In the genomic region with DNA sequence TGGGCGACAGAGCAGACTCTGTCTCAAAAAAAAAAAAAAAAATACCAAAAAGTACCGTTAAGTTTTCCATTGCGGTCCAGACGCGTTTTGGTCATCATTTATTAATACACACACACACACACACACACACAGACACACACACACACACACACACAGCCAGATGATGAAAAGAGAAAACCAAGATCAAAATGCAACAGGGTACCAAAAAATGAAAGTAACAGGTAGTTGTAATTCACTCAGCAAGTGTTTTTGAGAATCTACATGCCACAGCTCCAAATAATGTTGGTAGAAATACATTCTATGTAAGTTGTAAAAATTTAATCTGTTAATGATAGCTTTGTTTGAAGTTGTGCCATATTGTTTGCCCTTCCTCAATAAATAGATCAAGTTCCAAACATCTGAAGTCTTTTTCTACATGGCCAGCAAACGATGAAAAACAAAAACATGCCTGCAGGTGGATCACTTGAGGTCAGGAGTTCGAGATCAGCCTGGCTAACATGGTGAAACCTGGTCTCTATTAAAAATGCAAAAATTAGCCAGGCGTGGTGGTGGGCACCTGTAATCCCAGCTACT, we compare ENCODE assay signal across 11 cellular contexts.
"Had no signal": no experiment of that assay in that cellular context is flagged by ENCODE, and none has a peak within 500 bp of the region (broad histone marks: within the 10 kb centered on the region; RNA-seq: fewer than 3 reads in every experiment).

No MANE protein-coding gene starts in this region.

- H3K9me3 ChIP-seq: ascending aorta, lower lobe of right lung, prostate gland, right lobe of liver, SJSA1, stomach, thoracic aorta had no signal

- H3K27ac ChIP-seq: ascending aorta, lower lobe of right lung, prostate gland, right lobe of liver, SJSA1, stomach, thoracic aorta had no signal

- DNase-seq: activated CD8-positive, alpha-beta memory T cell treated with anti-CD3 and anti-CD28 coated beads, Interleukin-2, amount 50 U/mL, for 48 hours; dermis blood vessel endothelial cell; left colon; lower lobe of right lung; right lobe of liver; stomach had no signal

- H3K4me3 ChIP-seq: ascending aorta, lower lobe of right lung, prostate gland, right lobe of liver, SJSA1, stomach, thoracic aorta had no signal

- H3K27me3 ChIP-seq: ascending aorta, right lobe of liver, SJSA1, stomach had no signal

- H3K4me1 ChIP-seq: prostate gland, SJSA1 had no signal

- ATAC-seq: activated CD4-positive, CD25-positive, alpha-beta regulatory T cell treated with anti-CD3 and anti-CD28 coated beads, Interleukin-2, amount 50 U/mL, for 24 hours; left colon; lower lobe of right lung had no signal
